30 cellular contexts compared by ENCODE assay signal in the genomic region with DNA sequence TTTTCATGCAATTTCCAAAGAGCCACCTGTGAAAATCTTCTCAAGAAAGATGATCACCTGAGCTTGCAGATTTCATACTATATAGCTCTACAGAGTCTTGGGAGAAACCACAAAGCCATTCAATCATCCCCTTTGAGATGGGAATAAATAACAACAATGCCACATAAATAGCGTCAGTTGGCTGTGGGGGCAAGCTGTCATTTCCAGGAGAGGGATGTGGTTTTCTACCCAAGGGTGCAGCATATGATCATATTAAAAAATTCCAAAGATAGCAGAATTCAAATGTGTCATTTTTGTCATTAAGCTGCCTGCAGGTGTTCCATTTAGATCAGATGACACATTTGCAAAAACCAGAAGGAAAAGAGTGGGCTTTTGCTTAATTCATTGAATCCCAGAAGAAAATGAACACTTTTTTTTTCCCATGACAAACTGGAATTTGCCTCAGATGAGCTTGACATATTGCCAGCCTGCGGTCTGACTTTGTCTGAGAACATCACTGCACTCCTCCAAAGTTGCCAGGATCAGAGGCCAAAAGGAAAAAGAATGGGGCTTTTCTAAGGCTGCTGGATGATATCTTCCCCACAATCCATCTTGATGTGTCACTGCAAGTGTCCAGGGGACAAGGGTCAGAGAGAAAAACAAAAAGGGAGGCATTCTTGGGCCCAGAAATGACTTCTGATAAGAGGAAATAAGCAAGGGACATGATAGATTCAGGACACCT.
A peak's percentile ranks its signal among the peaks of the same experiment; 100 is the strongest.
DNase-seq lines count a peak whose midpoint lies in the region; ATAC-seq, FAIRE-seq and TF ChIP-seq lines count a peak whose summit lies in the region.
"Had no signal": no experiment of that assay in that cellular context is flagged by ENCODE, and none has a peak within 500 bp of the region (broad histone marks: within the 10 kb centered on the region; RNA-seq: fewer than 3 reads in every experiment).

No MANE protein-coding gene starts in this region.

- H3K4me3 ChIP-seq in GM23248 (no peak overlapping the region), astrocyte (ENCODE audit: insufficient read depth, low read depth, low read length) (no peak overlapping the region), prostate gland (no peak overlapping the region)
- H3K4me3 ChIP-seq in naive thymus-derived CD4-positive, alpha-beta T cell (ENCODE audit: low read length) = no peak overlapping the region
- H3K4me3 ChIP-seq: coronary artery, esophagus muscularis mucosa, lung, right atrium auricular region, tibial artery had no signal

- in situ Hi-C loops in GM23248 (cut with MboI) = no loop called here

- H3K9me2 ChIP-seq in GM23248 (ENCODE audit: insufficient read depth) = no peaks in the 10 kb centered on the region

- no peaks in the 10 kb centered on the region for H3K9me3 Mint-ChIP-seq in astrocyte (ENCODE audit: unreplicated experiment)
- H3K9me3 Mint-ChIP-seq in naive thymus-derived CD4-positive, alpha-beta T cell = peaks cover 0 to 13% (median 2%) of the 10 kb centered on the region in 11 donors

- H3K4me1 ChIP-seq in GM23248 (ENCODE audit: insufficient read depth) = no peaks in the 10 kb centered on the region
- no peaks in the 10 kb centered on the region for H3K4me1 ChIP-seq in astrocyte (ENCODE audit: insufficient read depth, low read length)
- H3K4me1 ChIP-seq in naive thymus-derived CD4-positive, alpha-beta T cell (ENCODE audit: control insufficient read depth in 2 of 2, insufficient read depth in 2 of 2, low read length in 2 of 2) = no peaks in the 10 kb centered on the region
- H3K4me1 ChIP-seq in prostate gland (replicated peaks) = no peaks in the 10 kb centered on the region
- H3K4me1 ChIP-seq: right atrium auricular region, tibial artery had no signal

- no peak for TF ChIP-seq POLR2A in prostate gland (IDR thresholded peaks at IDR 0.05)

- no peaks in the 10 kb centered on the region for H3K27me3 Mint-ChIP-seq in astrocyte (ENCODE audit: low read depth, unreplicated experiment)
- no peaks in the 10 kb centered on the region for H3K27me3 Mint-ChIP-seq in naive thymus-derived CD4-positive, alpha-beta T cell
- H3K27me3 Mint-ChIP-seq: activated CD4-positive, alpha-beta T cell treated with anti-CD3 and anti-CD28 coated beads for 36 hours; CD4-positive, alpha-beta T cell had no signal

- WGBS in GM23248 (ENCODE audit: low coverage in 1 of 2, low lambda C conversion rate in 2 of 2, missing lambda C conversion rate in 2 of 2), 2 experiments = 21 to 26% methylated on average over 2 of the region's 2 CpGs
- 67% methylated on average over 2 of the region's 2 CpGs for WGBS in prostate gland

- H3K4me3 Mint-ChIP-seq in astrocyte (ENCODE audit: unreplicated experiment) = no peak overlapping the region
- H3K4me3 Mint-ChIP-seq in naive thymus-derived CD4-positive, alpha-beta T cell = no peak overlapping the region
- H3K4me3 Mint-ChIP-seq: activated CD4-positive, alpha-beta T cell treated with anti-CD3 and anti-CD28 coated beads for 36 hours; CD4-positive, alpha-beta T cell; effector memory CD8-positive, alpha-beta T cell; T-helper 1 cell treated with Interleukin-12 subunit alpha and Interleukin-12 subunit beta and Interleukin-4 antibody, amounts not matched to agents 30 μg/mL and 1 μg/mL, for 36 hours had no signal

- CTCF ChIA-PET in naive thymus-derived CD4-positive, alpha-beta T cell (lab: Charles Lee) = interaction anchor here (0.7 kb wide), 1 partner anchor 1154 kb away, joined by 3 read pairs; no protein-coding TSS in a partner anchor

- H3K4me2 ChIP-seq in GM23248 (ENCODE audit: unreplicated experiment) (no peak overlapping the region), astrocyte (ENCODE audit: low read length) (no peak overlapping the region)

- H3K27ac ChIP-seq in GM23248 (no peak overlapping the region), astrocyte (ENCODE audit: low read depth, low read length) (no peak overlapping the region), prostate gland (no peak overlapping the region)
- no peak overlapping the region for H3K27ac ChIP-seq in naive thymus-derived CD4-positive, alpha-beta T cell (ENCODE audit: low read depth, low read length)
- H3K27ac ChIP-seq: coronary artery, esophagus muscularis mucosa, right atrium auricular region, tibial artery had no signal

- peaks cover 13% of the 10 kb centered on the region for H3K4me1 Mint-ChIP-seq in astrocyte (ENCODE audit: low read depth, unreplicated experiment)
- no peaks in the 10 kb centered on the region for H3K4me1 Mint-ChIP-seq in naive thymus-derived CD4-positive, alpha-beta T cell

- H2AFZ ChIP-seq in GM23248 (no peak overlapping the region), astrocyte (ENCODE audit: low read depth, low read length) (no peak overlapping the region)

- peak overlapping the region; percentile 4 for H3K27ac Mint-ChIP-seq in astrocyte (ENCODE audit: unreplicated experiment)
- H3K27ac Mint-ChIP-seq in naive thymus-derived CD4-positive, alpha-beta T cell = peak overlapping the region in 2 of 9 donors; percentile 6 to 56
- H3K27ac Mint-ChIP-seq: activated CD4-positive, alpha-beta T cell treated with anti-CD3 and anti-CD28 coated beads for 36 hours; CD4-positive, alpha-beta T cell; effector memory CD8-positive, alpha-beta T cell; T-helper 1 cell treated with Interleukin-12 subunit alpha and Interleukin-12 subunit beta and Interleukin-4 antibody, amounts not matched to agents 30 μg/mL and 1 μg/mL, for 36 hours had no signal

- DNase-seq in GM23248 = peak; percentile 28
- DNase-seq in astrocyte (ENCODE audit: low read depth) = peak; percentile 74
- DNase-seq in kidney tubule cell (ENCODE audit: low spot score) = peak; percentile 33
- DNase-seq in sciatic nerve (ENCODE audit: low spot score) = peak; percentile 62
- DNase-seq in epidermal melanocyte (ENCODE audit: insufficient read length, low spot score) = no peak
- no peak for DNase-seq in naive thymus-derived CD4-positive, alpha-beta T cell
- DNase-seq in prostate gland (ENCODE audit: low spot score) = no peak
- no peak for DNase-seq in posterior cingulate gyrus
- DNase-seq: activated CD4-positive, alpha-beta T cell treated with anti-CD3 and anti-CD28 coated beads for 36 hours; activated T-cell treated with anti-CD3 and anti-CD28 coated beads, Interleukin-2, amount 50 U/mL, for 1 hour; CD4-positive, alpha-beta T cell; DMS 273 treated with DMSO at 0.1 percent for 48 hours; effector memory CD8-positive, alpha-beta T cell; NCI-H1417 treated with DMSO at 0.1 percent for 48 hours; NCI-H2107; NCI-H510A; NK-92 treated with Interleukin-12 subunit alpha and Interleukin-12 subunit beta, amount 100 ng/mL, for 24 hours; stimulated activated CD4-positive, alpha-beta T cell treated with anti-CD3 and anti-CD28 coated beads, Interleukin-12 subunit alpha, Interleukin-12 subunit beta, amount 100 ng/mL, for 4 hours; stimulated activated CD4-positive, alpha-beta T cell treated with anti-CD3 and anti-CD28 coated beads, Interleukin-4, amount 100 ng/mL, for 4 hours; stimulated activated naive CD4-positive, alpha-beta T cell; tibial artery had no signal

- H3K9me3 ChIP-seq in GM23248 (ENCODE audit: low read depth) (no peaks in the 10 kb centered on the region), astrocyte (ENCODE audit: insufficient read depth, low read depth, low read length) (no peaks in the 10 kb centered on the region), prostate gland (no peaks in the 10 kb centered on the region)
- no peaks in the 10 kb centered on the region for H3K9me3 ChIP-seq in naive thymus-derived CD4-positive, alpha-beta T cell (ENCODE audit: control insufficient read depth in 2 of 3, low read length in 3 of 3)
- H3K9me3 ChIP-seq: esophagus muscularis mucosa, right atrium auricular region, tibial artery had no signal

- POLR2A ChIA-PET in naive thymus-derived CD4-positive, alpha-beta T cell (lab: Charles Lee) = no interaction called here

- no peak for TF ChIP-seq CTCF in astrocyte (IDR thresholded peaks at IDR 0.05; ENCODE audit: insufficient read depth, low read depth, low read length)
- no peak for TF ChIP-seq CTCF in prostate gland (IDR thresholded peaks at IDR 0.05)

- H4K20me1 ChIP-seq in GM23248 (ENCODE audit: insufficient read depth) (no peaks in the 10 kb centered on the region), astrocyte (ENCODE audit: insufficient read depth, low read length) (no peaks in the 10 kb centered on the region)

- H3K79me2 ChIP-seq in GM23248 (ENCODE audit: insufficient read depth) = no peaks in the 10 kb centered on the region
- H3K79me2 ChIP-seq in astrocyte (ENCODE audit: insufficient read depth, low read length) = no peaks in the 10 kb centered on the region

- no peaks in the 10 kb centered on the region for H3K36me3 Mint-ChIP-seq in astrocyte (ENCODE audit: low read depth, unreplicated experiment)
- H3K36me3 Mint-ChIP-seq in naive thymus-derived CD4-positive, alpha-beta T cell = peaks cover 0 to 4% (median 0%) of the 10 kb centered on the region in 5 donors

- H3K9ac ChIP-seq in GM23248 (no peak overlapping the region), astrocyte (ENCODE audit: low read length) (no peak overlapping the region)

- no peaks in the 10 kb centered on the region for H3F3A ChIP-seq in GM23248 (ENCODE audit: insufficient read depth)

- no peak for FAIRE-seq in astrocyte (lab: Jason Lieb, UNC)
- FAIRE-seq: bronchial epithelial cell, GM19239, keratinocyte had no signal

- intact Hi-C loops in sciatic nerve (cut with DNase I) (no loop called here), prostate gland (cut with DNase I) (no loop called here), posterior cingulate gyrus (cut with DNase I) (no loop called here)
- intact Hi-C loops in naive thymus-derived CD4-positive, alpha-beta T cell (cut with micrococcal nuclease) = no loop called here

- peak; percentile 49 for ATAC-seq in sciatic nerve
- no peak for ATAC-seq in naive thymus-derived CD4-positive, alpha-beta T cell
- ATAC-seq: activated CD4-positive, alpha-beta T cell treated with anti-CD3 and anti-CD28 coated beads for 36 hours; effector memory CD8-positive, alpha-beta T cell; Panc1 had no signal

- H3K36me3 ChIP-seq in GM23248 (ENCODE audit: low read depth) (no peaks in the 10 kb centered on the region), astrocyte (ENCODE audit: insufficient read depth, low read length) (no peaks in the 10 kb centered on the region), prostate gland (no peaks in the 10 kb centered on the region)
- no peaks in the 10 kb centered on the region for H3K36me3 ChIP-seq in naive thymus-derived CD4-positive, alpha-beta T cell (ENCODE audit: control insufficient read depth in 2 of 3, insufficient read depth in 3 of 3, low read length in 3 of 3)
- H3K36me3 ChIP-seq: esophagus muscularis mucosa, right atrium auricular region, tibial artery had no signal

- H3K27me3 ChIP-seq in GM23248 (replicated peaks; ENCODE audit: insufficient read depth) = no peaks in the 10 kb centered on the region
- no peaks in the 10 kb centered on the region for H3K27me3 ChIP-seq in astrocyte (ENCODE audit: insufficient read depth, low read length)
- H3K27me3 ChIP-seq in naive thymus-derived CD4-positive, alpha-beta T cell (ENCODE audit: control insufficient read depth in 2 of 2, insufficient read depth in 2 of 2, low read length in 2 of 2) = no peaks in the 10 kb centered on the region
- H3K27me3 ChIP-seq in prostate gland (replicated peaks; ENCODE audit: insufficient read depth) = no peaks in the 10 kb centered on the region
- H3K27me3 ChIP-seq: esophagus muscularis mucosa, right atrium auricular region, tibial artery had no signal

Comparison
In these comparisons a context has a peak if more than half of its experiments do, and no peak if none do; other contexts are left out.
1. DNase-seq: peak in GM23248 (single experiment), astrocyte (single experiment), kidney tubule cell (single experiment) and sciatic nerve (single experiment); none in epidermal melanocyte (single experiment), naive thymus-derived CD4-positive, alpha-beta T cell (0 of 9), prostate gland (single experiment) and posterior cingulate gyrus (0 of 10).